Comparison of ENCODE assay signal across 15 cellular contexts in the genomic region with DNA sequence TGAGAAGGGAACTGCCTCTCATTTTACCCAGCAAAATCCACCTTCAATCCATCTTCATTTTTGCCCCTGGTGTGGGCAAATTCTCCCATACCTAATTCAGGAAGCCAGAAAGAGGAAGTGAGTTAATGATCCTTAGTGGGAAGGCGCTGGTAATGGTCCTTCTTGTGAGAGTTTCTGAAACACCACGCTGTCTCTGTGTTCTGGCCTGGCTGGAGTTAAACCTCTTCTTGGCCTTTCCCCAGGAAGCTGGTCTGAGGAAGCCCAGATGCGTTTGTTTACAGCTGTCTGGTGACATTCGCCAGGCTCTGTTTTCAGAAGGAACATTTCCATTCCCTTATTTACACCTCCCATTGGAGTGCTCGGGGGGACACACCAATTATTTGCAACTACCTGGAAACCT. TPM values are rescaled to one million over a fixed set of nuclear protein-coding genes. Genes with fewer than 3 reads are reported as not detected.
A peak's percentile ranks its signal among the peaks of the same experiment; 100 is the strongest.
DNase-seq lines count a peak whose midpoint lies in the region; ATAC-seq lines count a peak whose summit lies in the region.
"Had no signal": no experiment of that assay in that cellular context is flagged by ENCODE, and none has a peak within 500 bp of the region (broad histone marks: within the 10 kb centered on the region; RNA-seq: fewer than 3 reads in every experiment).

No MANE protein-coding gene starts in this region.

- H3K27me3 Mint-ChIP-seq in activated T-cell treated with anti-CD3 and anti-CD28 coated beads, Interleukin-2, amount 50 U/mL, for 4 hours (ENCODE audit: low read depth) = peaks cover 3% of the 10 kb centered on the region

- peaks cover 5% of the 10 kb centered on the region for H3K9me3 Mint-ChIP-seq in activated T-cell treated with anti-CD3 and anti-CD28 coated beads, Interleukin-2, amount 50 U/mL, for 4 hours

- no peaks in the 10 kb centered on the region for H3K36me3 Mint-ChIP-seq in activated T-cell treated with anti-CD3 and anti-CD28 coated beads, Interleukin-2, amount 50 U/mL, for 4 hours (ENCODE audit: insufficient read depth)
- H3K36me3 Mint-ChIP-seq: stimulated activated effector memory CD8-positive, alpha-beta T cell treated with anti-CD3 and anti-CD28 coated beads, Interleukin-12 subunit alpha, Interleukin-12 subunit beta, amount 100 ng/mL, for 72 hours had no signal

- intact Hi-C loops in cardiac septum (cut with DNase I) (no loop called here), sciatic nerve (cut with DNase I) (no loop called here)

- in situ Hi-C loops in KBM-7 (cut with MboI; ENCODE audit: low pct_unique_long_range_greater_than_20kb, low sequenced_read_pairs) = no loop called here

- peaks cover 4% of the 10 kb centered on the region for H3K4me1 Mint-ChIP-seq in activated T-cell treated with anti-CD3 and anti-CD28 coated beads, Interleukin-2, amount 50 U/mL, for 4 hours (ENCODE audit: low read depth)

- ATAC-seq in sciatic nerve (peak; percentile 39), GM21786 (IDR thresholded peaks at IDR 0.05; ENCODE audit: unreplicated experiment) (no peak), HG03196 (IDR thresholded peaks at IDR 0.05; ENCODE audit: unreplicated experiment) (no peak)
- no peak for ATAC-seq in activated T-cell treated with anti-CD3 and anti-CD28 coated beads, Interleukin-2, amount 50 U/mL, for 4 hours
- ATAC-seq: activated CD4-positive, CD25-positive, alpha-beta regulatory T cell treated with anti-CD3 and anti-CD28 coated beads, Interleukin-2, amount 50 U/mL, for 24 hours; activated T-cell treated with anti-CD3 and anti-CD28 coated beads, Interleukin-2, amount 50 U/mL, for 72 hours; stimulated activated effector memory CD8-positive, alpha-beta T cell treated with anti-CD3 and anti-CD28 coated beads, Interleukin-12 subunit alpha, Interleukin-12 subunit beta, amount 100 ng/mL, for 72 hours had no signal

- no peak overlapping the region for H3K4me3 Mint-ChIP-seq in activated T-cell treated with anti-CD3 and anti-CD28 coated beads, Interleukin-2, amount 50 U/mL, for 4 hours
- H3K4me3 Mint-ChIP-seq: activated T-cell treated with anti-CD3 and anti-CD28 coated beads, Interleukin-2, amount 50 U/mL, for 72 hours; CD8-positive, alpha-beta memory T cell; stimulated activated effector memory CD8-positive, alpha-beta T cell treated with anti-CD3 and anti-CD28 coated beads, Interleukin-12 subunit alpha, Interleukin-12 subunit beta, amount 100 ng/mL, for 72 hours had no signal

- DNase-seq in KBM-7 (peak; percentile 33), UCSD-AML1 (lab: John Stamatoyannopoulos, UW; ENCODE audit: unreplicated experiment) (peak; percentile 20), cardiac septum (ENCODE audit: low spot score) (peak; percentile 73), sciatic nerve (ENCODE audit: low spot score) (no peak), DMS53 treated with DMSO at 0.1 percent for 48 hours (lab: John Stamatoyannopoulos, UW; ENCODE audit: unreplicated experiment) (no peak)
- no peak for DNase-seq in activated T-cell treated with anti-CD3 and anti-CD28 coated beads, Interleukin-2, amount 50 U/mL, for 4 hours
- DNase-seq: activated T-cell treated with anti-CD3 and anti-CD28 coated beads, Interleukin-2, amount 50 U/mL, for 72 hours; CD8-positive, alpha-beta memory T cell; NCI-H1048; NCI-H524 had no signal

RNA-seq across cellular contexts. Expression of gene HTRA1, which starts 24.3 kb away (rescaled TPM):
- total RNA-seq in cardiac septum (104 TPM), sciatic nerve (123 TPM)
- total RNA-seq in activated T-cell treated with anti-CD3 and anti-CD28 coated beads, Interleukin-2, amount 50 U/mL, for 4 hours = under 1 TPM; 0.13 to 0.41 (median 0.26) TPM
- total RNA-seq: activated T-cell treated with anti-CD3 and anti-CD28 coated beads, Interleukin-2, amount 50 U/mL, for 72 hours had no signal

RNA-seq across cellular contexts. Expression of gene ARMS2, which starts 31.2 kb away (rescaled TPM):
- total RNA-seq in cardiac septum = 0.92 TPM
- not detected for total RNA-seq in sciatic nerve
- total RNA-seq in activated T-cell treated with anti-CD3 and anti-CD28 coated beads, Interleukin-2, amount 50 U/mL, for 4 hours = not detected
- total RNA-seq: activated T-cell treated with anti-CD3 and anti-CD28 coated beads, Interleukin-2, amount 50 U/mL, for 72 hours; CD8-positive, alpha-beta memory T cell; SK-MEL-5 had no signal

Comparison
In these comparisons a context has a peak if more than half of its experiments do, and no peak if none do; other contexts are left out.
1. DNase-seq: peak in KBM-7 (single experiment), UCSD-AML1 (single experiment) and cardiac septum (single experiment); none in sciatic nerve (single experiment), DMS53 treated with DMSO at 0.1 percent for 48 hours (single experiment) and activated T-cell treated with anti-CD3 and anti-CD28 coated beads, Interleukin-2, amount 50 U/mL, for 4 hours (single experiment).
2. RNA of gene HTRA1, which starts 24.3 kb away (total RNA-seq): 123 TPM in sciatic nerve (single experiment) and 104 TPM in cardiac septum (single experiment); 0.13 to 0.41 TPM in activated T-cell treated with anti-CD3 and anti-CD28 coated beads, Interleukin-2, amount 50 U/mL, for 4 hours; every median in the first group is over 10 times any median in the second.